ENCODE assay signal across 9 cellular contexts in genomic region chr11:94876645-94877445, GRCh38.
DNase-seq lines count a peak whose midpoint lies in the region; ATAC-seq lines count a peak whose summit lies in the region.
"Had no signal": no experiment of that assay in that cellular context is flagged by ENCODE, and none has a peak within 500 bp of the region (broad histone marks: within the 10 kb centered on the region; RNA-seq: fewer than 3 reads in every experiment).

No MANE protein-coding gene starts in this region.

- no peak overlapping the region for H3K18ac ChIP-seq in mesendoderm (ENCODE audit: low read length)

- no peak overlapping the region for H3K4me3 ChIP-seq in endocrine pancreas (ENCODE audit: control insufficient read depth, insufficient read depth, low read length)
- H3K4me3 ChIP-seq in mesendoderm (ENCODE audit: low read length), result no peak overlapping the region
- H3K4me3 ChIP-seq: PC-9 had no signal

- H3K23ac ChIP-seq in mesendoderm (ENCODE audit: low read length), result no peak overlapping the region

- H3K4me1 ChIP-seq in endocrine pancreas (ENCODE audit: control insufficient read depth, insufficient read depth, low read length) (no peaks in the 10 kb centered on the region), mesendoderm (ENCODE audit: control insufficient read depth, low read depth, low read length) (no peaks in the 10 kb centered on the region)

- in situ Hi-C loops in Caki2 (cut with HindIII; ENCODE audit: low pct_unique_long_range_greater_than_20kb, low sequenced_read_pairs), result no loop called here

- DNase-seq in Caki2 (ENCODE audit: low read depth) (peak; percentile 76), HS-5 (ENCODE audit: low read depth) (peak; percentile 77), mesendoderm (peak; percentile 50), NCI-H1048 (lab: John Stamatoyannopoulos, UW) (no peak)
- DNase-seq in activated CD4-positive, alpha-beta T cell treated with anti-CD3 and anti-CD28 coated beads for 48 hours, result peak; percentile 84
- peak; percentile 49 to 50 for DNase-seq in stimulated activated CD8-positive, alpha-beta memory T cell treated with anti-CD3 and anti-CD28 coated beads, Interleukin-2, amount 100 ng/mL, for 48 hours (ENCODE audit: low read depth in 2 of 2)

- H3K9ac ChIP-seq in endocrine pancreas (ENCODE audit: control insufficient read depth, insufficient read depth, low read length), result peak overlapping the region; percentile 11
- no peak overlapping the region for H3K9ac ChIP-seq in mesendoderm (ENCODE audit: low read length)

- H3K9me3 ChIP-seq in endocrine pancreas (ENCODE audit: control insufficient read depth, low read length), result no peaks in the 10 kb centered on the region

- no peak overlapping the region for H2BK120ac ChIP-seq in mesendoderm (ENCODE audit: low read depth, low read length)

- WGBS in mesendoderm (ENCODE audit: extremely low coverage, insufficient coverage, low lambda C conversion rate), result no CpG with 5 or more reads among the region's 12 CpGs

- H3K27me3 ChIP-seq in endocrine pancreas (ENCODE audit: control insufficient read depth, insufficient read depth, low read length), result no peaks in the 10 kb centered on the region
- H3K27me3 ChIP-seq in mesendoderm (ENCODE audit: insufficient read depth, low read length, poor library complexity), result no peaks in the 10 kb centered on the region

- no peak overlapping the region for H4K8ac ChIP-seq in mesendoderm (ENCODE audit: low read depth, low read length)

- H3K36me3 ChIP-seq in endocrine pancreas (ENCODE audit: control insufficient read depth, insufficient read depth, low read length) (no peaks in the 10 kb centered on the region), mesendoderm (ENCODE audit: control insufficient read depth, insufficient read depth, low read length) (peaks cover 36% of the 10 kb centered on the region)

- no peak overlapping the region for H3K4ac ChIP-seq in mesendoderm (ENCODE audit: low read depth, low read length)

- peak; percentile 97 for ATAC-seq in GM21447 (IDR thresholded peaks at IDR 0.05; ENCODE audit: unreplicated experiment)

- H3K56ac ChIP-seq in mesendoderm (ENCODE audit: low read length), result no peak overlapping the region

- peaks cover 10% of the 10 kb centered on the region for H3K79me1 ChIP-seq in mesendoderm (ENCODE audit: low read length)

- H3K4me2 ChIP-seq in mesendoderm (ENCODE audit: low read length), result no peak overlapping the region
- H3K4me2 ChIP-seq: PC-9 had no signal

- H2AK5ac ChIP-seq in mesendoderm (ENCODE audit: low read length), result no peak overlapping the region

- H2BK15ac ChIP-seq in mesendoderm (replicated peaks; ENCODE audit: low read depth), result no peak overlapping the region

- H3K79me2 ChIP-seq in mesendoderm (ENCODE audit: control insufficient read depth, insufficient read depth, low read length), result no peaks in the 10 kb centered on the region

- no peak overlapping the region for H4K5ac ChIP-seq in mesendoderm (ENCODE audit: low read length)

- H3K27ac ChIP-seq in mesendoderm (ENCODE audit: low read depth, low read length), result no peak overlapping the region
- H3K27ac ChIP-seq: PC-9 had no signal

- no peak overlapping the region for H2BK5ac ChIP-seq in mesendoderm (ENCODE audit: low read length)
